Comparison of ENCODE assay signal across 18 cellular contexts in the genomic region with DNA sequence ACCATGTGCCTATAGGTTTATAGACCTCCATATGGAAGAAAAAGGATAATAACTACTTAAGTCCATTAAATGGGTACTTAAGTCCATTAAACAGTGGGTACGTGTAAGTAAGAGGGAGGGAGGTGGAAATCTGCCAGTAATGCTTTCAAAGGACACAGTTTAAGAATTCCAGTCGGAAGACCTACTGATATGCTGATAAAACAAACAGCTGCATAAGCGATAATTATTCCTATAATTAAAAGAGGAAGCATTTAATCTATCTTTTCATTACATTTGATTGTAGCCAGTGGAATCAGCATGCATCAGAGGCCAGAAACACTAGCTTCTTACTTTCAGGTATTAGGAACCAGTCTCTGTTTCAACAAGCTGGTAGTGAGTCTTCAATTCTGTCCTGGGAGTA.
DNase-seq lines count a peak whose midpoint lies in the region; ATAC-seq, FAIRE-seq and TF ChIP-seq lines count a peak whose summit lies in the region.
"Had no signal": no experiment of that assay in that cellular context is flagged by ENCODE, and none has a peak within 500 bp of the region (broad histone marks: within the 10 kb centered on the region; RNA-seq: fewer than 3 reads in every experiment).

No MANE protein-coding gene starts in this region.

- intact Hi-C loops in ovary (cut with DNase I), result no loop called here

- TF ChIP-seq CTCF in ovary (IDR thresholded peaks at IDR 0.05), result no peak

- TF ChIP-seq EP300 in ovary (IDR thresholded peaks at IDR 0.05), result no peak

- no peak for ATAC-seq in GM19035 (IDR thresholded peaks at IDR 0.05; ENCODE audit: unreplicated experiment)
- ATAC-seq: GM23338 had no signal

- no peak overlapping the region for H3K4me3 ChIP-seq in ovary
- H3K4me3 ChIP-seq: GM23338 had no signal

- no peak overlapping the region for H3K27ac ChIP-seq in ovary
- H3K27ac ChIP-seq: C4-2B had no signal

- H3K27me3 ChIP-seq in ovary, result no peaks in the 10 kb centered on the region

- TF ChIP-seq POLR2A in ovary (IDR thresholded peaks at IDR 0.05), result no peak

- no peaks in the 10 kb centered on the region for H3K4me1 ChIP-seq in ovary (ENCODE audit: insufficient read depth)

- FAIRE-seq in urothelium cell line (lab: Jason Lieb, UNC), result no peak
- FAIRE-seq: D721Med, G401.6, GM12891 had no signal

- no peaks in the 10 kb centered on the region for H3K36me3 ChIP-seq in ovary

- H3K9me3 ChIP-seq in ovary, result no peaks in the 10 kb centered on the region

- DNase-seq in NCI-H748 (lab: John Stamatoyannopoulos, UW; ENCODE audit: unreplicated experiment) (peak; percentile 36), NCI-H748 treated with DMSO at 0.1 percent for 48 hours (lab: John Stamatoyannopoulos, UW) (no peak), NCI-H2227 treated with DMSO at 0.1 percent for 48 hours (lab: John Stamatoyannopoulos, UW) (peak; percentile 81), NCI-H82 treated with DMSO at 0.1 percent for 48 hours (lab: John Stamatoyannopoulos, UW; ENCODE audit: unreplicated experiment) (peak; percentile 93), urothelium cell line (ENCODE audit: low spot score) (no peak), ovary (no peak)
- DNase-seq: 8988T; CD4-positive, alpha-beta memory T cell; DMS153; DMS79 treated with DMSO at 0.1 percent for 48 hours; EL; H7 had no signal

- 11 to 36% (median 17%) methylated on average over 3 of the region's 3 CpGs for WGBS in ovary, 3 donors

Comparison
In these comparisons a context has a peak if more than half of its experiments do, and no peak if none do; other contexts are left out.
1. DNase-seq: peak in NCI-H748 (single experiment), NCI-H2227 treated with DMSO at 0.1 percent for 48 hours (single experiment) and NCI-H82 treated with DMSO at 0.1 percent for 48 hours (single experiment); none in NCI-H748 treated with DMSO at 0.1 percent for 48 hours (single experiment), urothelium cell line (single experiment) and ovary (0 of 5).